Comparison of ENCODE assay signal across 1 cellular context in the genomic region with DNA sequence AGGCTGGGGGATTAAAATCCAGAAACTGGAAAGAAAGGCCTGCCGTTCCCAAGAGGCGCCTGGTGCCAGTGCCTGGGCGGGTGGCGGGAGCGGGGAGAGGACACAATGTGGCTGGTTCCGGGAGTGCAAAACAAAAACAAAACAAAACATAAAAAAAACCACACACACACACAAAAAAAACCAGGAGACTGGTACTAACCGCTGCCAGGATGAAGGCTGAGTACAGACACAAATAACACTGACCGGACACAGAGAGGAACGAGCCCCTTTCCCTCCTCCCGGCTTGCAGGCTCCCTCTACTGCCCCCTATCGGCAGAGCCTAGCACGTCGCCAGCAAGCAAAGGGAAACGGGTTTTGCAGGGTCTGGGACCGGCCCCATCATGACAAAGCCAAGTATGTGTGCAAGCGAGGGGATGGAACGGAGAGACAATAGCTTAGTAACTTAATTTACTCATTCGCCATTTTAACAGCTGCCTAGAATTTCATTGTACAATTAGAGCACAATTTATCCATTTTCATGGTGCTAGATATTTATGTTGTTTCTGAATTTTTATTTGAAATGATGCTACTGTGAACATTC.
TF ChIP-seq lines count a peak whose summit lies in the region.

No MANE protein-coding gene starts in this region.

TF ChIP-seq in HepG2, 621 proteins besides CTCF, POLR2A, EP300 and RAD21 (continued from another document and continues in another):
- TF ChIP-seq, protein P1, sequence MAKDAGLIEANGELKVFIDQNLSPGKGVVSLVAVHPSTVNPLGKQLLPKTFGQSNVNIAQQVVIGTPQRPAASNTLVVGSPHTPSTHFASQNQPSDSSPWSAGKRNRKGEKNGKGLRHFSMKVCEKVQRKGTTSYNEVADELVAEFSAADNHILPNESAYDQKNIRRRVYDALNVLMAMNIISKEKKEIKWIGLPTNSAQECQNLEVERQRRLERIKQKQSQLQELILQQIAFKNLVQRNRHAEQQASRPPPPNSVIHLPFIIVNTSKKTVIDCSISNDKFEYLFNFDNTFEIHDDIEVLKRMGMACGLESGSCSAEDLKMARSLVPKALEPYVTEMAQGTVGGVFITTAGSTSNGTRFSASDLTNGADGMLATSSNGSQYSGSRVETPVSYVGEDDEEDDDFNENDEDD (CRISPR knock-in tag; IDR thresholded peaks at IDR 0.05; ENCODE audit: borderline replicate concordance) = peak; percentile 21; the same call in 1 of the 2 replicates
- TF ChIP-seq ZSCAN21 (CRISPR knock-in tag; IDR thresholded peaks at IDR 0.05; ENCODE audit: borderline replicate concordance) (no peak), YY1 (IDR thresholded peaks at IDR 0.05; ENCODE audit: insufficient read depth, insufficient replicate concordance, low read depth, low read length) (peak; percentile 27), KLF11 (CRISPR knock-in tag; IDR thresholded peaks at IDR 0.05) (no peak), SIN3B (IDR thresholded peaks at IDR 0.05; ENCODE audit: low read length) (no peak), NCOA2 (CRISPR knock-in tag; IDR thresholded peaks at IDR 0.05) (no peak), HNRNPLL (IDR thresholded peaks at IDR 0.05; ENCODE audit: low read depth, low read length, poor library complexity, severe bottlenecking) (no peak), ZBTB20 (CRISPR knock-in tag; IDR thresholded peaks at IDR 0.05; ENCODE audit: borderline replicate concordance, low read depth) (no peak), ZNF674 (CRISPR knock-in tag; IDR thresholded peaks at IDR 0.05; ENCODE audit: low read depth) (no peak), SYNCRIP (IDR thresholded peaks at IDR 0.05; ENCODE audit: insufficient read depth, low read depth, low read length) (no peak), ZNF263 (CRISPR knock-in tag; IDR thresholded peaks at IDR 0.05) (peak; percentile 89), ZNF7 (CRISPR knock-in tag; IDR thresholded peaks at IDR 0.05) (peak; percentile 83), HMGA1 (CRISPR knock-in tag; conservative IDR thresholded peaks at IDR 0.05) (no peak), YEATS4 (CRISPR knock-in tag; IDR thresholded peaks at IDR 0.05; ENCODE audit: borderline replicate concordance) (0 out of 2 replicates have a peak, but pooled peaks have one; percentile 38), CBX1 (IDR thresholded peaks at IDR 0.05; ENCODE audit: low read depth) (peak; percentile 60), ZNF24 (IDR thresholded peaks at IDR 0.05) (no peak), NR2F2 (IDR thresholded peaks at IDR 0.05; ENCODE audit: borderline replicate concordance, low read depth) (no peak), STAG1 (CRISPR knock-in tag; IDR thresholded peaks at IDR 0.05) (peak; percentile 82), RBAK (CRISPR knock-in tag; IDR thresholded peaks at IDR 0.05) (no peak), RFXANK (CRISPR knock-in tag; IDR thresholded peaks at IDR 0.05) (no peak), HCFC1 (IDR thresholded peaks at IDR 0.05; ENCODE audit: low read depth, low read length) (no peak), BCL6 (CRISPR knock-in tag; IDR thresholded peaks at IDR 0.05) (no peak), ZNF569 (CRISPR knock-in tag; IDR thresholded peaks at IDR 0.05; ENCODE audit: borderline replicate concordance) (no peak), ZNF768 (CRISPR knock-in tag; IDR thresholded peaks at IDR 0.05) (no peak), TEAD3 (CRISPR knock-in tag; optimal IDR thresholded peaks at IDR 0.05; ENCODE audit: borderline replicate concordance) (peak; percentile 13), ZNF253 (CRISPR knock-in tag; IDR thresholded peaks at IDR 0.05; ENCODE audit: borderline replicate concordance) (no peak)
- TF ChIP-seq, protein P2, sequence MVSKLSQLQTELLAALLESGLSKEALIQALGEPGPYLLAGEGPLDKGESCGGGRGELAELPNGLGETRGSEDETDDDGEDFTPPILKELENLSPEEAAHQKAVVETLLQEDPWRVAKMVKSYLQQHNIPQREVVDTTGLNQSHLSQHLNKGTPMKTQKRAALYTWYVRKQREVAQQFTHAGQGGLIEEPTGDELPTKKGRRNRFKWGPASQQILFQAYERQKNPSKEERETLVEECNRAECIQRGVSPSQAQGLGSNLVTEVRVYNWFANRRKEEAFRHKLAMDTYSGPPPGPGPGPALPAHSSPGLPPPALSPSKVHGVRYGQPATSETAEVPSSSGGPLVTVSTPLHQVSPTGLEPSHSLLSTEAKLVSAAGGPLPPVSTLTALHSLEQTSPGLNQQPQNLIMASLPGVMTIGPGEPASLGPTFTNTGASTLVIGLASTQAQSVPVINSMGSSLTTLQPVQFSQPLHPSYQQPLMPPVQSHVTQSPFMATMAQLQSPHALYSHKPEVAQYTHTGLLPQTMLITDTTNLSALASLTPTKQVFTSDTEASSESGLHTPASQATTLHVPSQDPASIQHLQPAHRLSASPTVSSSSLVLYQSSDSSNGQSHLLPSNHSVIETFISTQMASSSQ (IDR thresholded peaks at IDR 0.05; ENCODE audit: low read depth) = no peak
- TF ChIP-seq, protein P2 (CRISPR knock-in tag; IDR thresholded peaks at IDR 0.05; ENCODE audit: borderline replicate concordance) = no peak
- TF ChIP-seq, protein P3, sequence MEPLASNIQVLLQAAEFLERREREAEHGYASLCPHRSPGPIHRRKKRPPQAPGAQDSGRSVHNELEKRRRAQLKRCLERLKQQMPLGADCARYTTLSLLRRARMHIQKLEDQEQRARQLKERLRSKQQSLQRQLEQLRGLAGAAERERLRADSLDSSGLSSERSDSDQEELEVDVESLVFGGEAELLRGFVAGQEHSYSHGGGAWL (CRISPR knock-in tag; IDR thresholded peaks at IDR 0.05) = no peak
- TF ChIP-seq, protein P4, sequence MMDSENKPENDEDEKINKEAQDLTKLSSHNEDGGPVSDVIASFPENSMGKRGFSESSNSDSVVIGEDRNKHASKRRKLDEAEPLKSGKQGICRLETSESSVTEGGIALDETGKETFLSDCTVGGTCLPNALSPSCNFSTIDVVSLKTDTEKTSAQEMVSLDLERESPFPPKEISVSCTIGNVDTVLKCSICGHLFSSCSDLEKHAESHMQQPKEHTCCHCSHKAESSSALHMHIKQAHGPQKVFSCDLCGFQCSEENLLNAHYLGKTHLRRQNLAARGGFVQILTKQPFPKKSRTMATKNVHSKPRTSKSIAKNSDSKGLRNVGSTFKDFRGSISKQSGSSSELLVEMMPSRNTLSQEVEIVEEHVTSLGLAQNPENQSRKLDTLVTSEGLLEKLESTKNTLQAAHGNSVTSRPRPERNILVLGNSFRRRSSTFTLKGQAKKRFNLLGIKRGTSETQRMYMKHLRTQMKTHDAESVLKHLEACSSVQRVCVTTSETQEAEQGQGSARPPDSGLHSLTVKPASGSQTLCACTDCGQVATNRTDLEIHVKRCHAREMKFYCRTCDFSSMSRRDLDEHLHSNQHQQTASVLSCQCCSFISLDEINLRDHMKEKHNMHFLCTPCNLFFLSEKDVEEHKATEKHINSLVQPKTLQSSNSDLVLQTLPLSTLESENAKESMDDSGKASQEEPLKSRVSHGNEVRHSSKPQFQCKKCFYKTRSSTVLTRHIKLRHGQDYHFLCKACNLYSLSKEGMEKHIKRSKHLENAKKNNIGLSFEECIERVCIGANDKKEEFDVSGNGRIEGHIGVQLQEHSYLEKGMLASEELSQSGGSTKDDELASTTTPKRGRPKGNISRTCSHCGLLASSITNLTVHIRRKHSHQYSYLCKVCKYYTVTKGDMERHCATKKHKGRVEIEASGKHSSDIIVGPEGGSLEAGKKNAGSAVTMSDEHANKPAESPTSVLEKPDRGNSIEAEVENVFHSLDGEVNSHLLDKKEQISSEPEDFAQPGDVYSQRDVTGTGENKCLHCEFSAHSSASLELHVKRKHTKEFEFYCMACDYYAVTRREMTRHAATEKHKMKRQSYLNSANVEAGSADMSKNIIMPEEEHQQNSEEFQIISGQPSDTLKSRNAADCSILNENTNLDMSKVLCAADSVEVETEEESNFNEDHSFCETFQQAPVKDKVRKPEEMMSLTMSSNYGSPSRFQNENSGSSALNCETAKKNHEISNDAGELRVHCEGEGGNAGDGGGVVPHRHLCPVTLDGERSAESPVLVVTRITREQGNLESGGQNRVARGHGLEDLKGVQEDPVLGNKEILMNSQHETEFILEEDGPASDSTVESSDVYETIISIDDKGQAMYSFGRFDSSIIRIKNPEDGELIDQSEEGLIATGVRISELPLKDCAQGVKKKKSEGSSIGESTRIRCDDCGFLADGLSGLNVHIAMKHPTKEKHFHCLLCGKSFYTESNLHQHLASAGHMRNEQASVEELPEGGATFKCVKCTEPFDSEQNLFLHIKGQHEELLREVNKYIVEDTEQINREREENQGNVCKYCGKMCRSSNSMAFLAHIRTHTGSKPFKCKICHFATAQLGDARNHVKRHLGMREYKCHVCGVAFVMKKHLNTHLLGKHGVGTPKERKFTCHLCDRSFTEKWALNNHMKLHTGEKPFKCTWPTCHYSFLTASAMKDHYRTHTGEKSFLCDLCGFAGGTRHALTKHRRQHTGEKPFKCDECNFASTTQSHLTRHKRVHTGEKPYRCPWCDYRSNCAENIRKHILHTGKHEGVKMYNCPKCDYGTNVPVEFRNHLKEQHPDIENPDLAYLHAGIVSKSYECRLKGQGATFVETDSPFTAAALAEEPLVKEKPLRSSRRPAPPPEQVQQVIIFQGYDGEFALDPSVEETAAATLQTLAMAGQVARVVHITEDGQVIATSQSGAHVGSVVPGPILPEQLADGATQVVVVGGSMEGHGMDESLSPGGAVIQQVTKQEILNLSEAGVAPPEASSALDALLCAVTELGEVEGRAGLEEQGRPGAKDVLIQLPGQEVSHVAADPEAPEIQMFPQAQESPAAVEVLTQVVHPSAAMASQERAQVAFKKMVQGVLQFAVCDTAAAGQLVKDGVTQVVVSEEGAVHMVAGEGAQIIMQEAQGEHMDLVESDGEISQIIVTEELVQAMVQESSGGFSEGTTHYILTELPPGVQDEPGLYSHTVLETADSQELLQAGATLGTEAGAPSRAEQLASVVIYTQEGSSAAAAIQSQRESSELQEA (CRISPR knock-in tag; IDR thresholded peaks at IDR 0.05; ENCODE audit: not compliant biosample characterization) = no peak
- TF ChIP-seq, protein P5, sequence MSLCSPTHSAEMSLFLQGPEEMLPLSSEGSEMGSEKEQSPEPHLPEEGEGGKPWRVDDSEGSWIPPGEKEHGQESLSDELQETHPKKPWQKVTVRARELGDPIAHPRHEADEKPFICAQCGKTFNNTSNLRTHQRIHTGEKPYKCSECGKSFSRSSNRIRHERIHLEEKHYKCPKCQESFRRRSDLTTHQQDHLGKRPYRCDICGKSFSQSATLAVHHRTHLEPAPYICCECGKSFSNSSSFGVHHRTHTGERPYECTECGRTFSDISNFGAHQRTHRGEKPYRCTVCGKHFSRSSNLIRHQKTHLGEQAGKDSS (CRISPR knock-in tag; IDR thresholded peaks at IDR 0.05; ENCODE audit: borderline replicate concordance, low read depth) = peak; percentile 31; the same call in 1 of the 2 replicates
- TF ChIP-seq, protein P6, sequence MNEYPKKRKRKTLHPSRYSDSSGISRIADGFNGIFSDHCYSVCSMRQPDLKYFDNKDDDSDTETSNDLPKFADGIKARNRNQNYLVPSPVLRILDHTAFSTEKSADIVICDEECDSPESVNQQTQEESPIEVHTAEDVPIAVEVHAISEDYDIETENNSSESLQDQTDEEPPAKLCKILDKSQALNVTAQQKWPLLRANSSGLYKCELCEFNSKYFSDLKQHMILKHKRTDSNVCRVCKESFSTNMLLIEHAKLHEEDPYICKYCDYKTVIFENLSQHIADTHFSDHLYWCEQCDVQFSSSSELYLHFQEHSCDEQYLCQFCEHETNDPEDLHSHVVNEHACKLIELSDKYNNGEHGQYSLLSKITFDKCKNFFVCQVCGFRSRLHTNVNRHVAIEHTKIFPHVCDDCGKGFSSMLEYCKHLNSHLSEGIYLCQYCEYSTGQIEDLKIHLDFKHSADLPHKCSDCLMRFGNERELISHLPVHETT (CRISPR knock-in tag; conservative IDR thresholded peaks at IDR 0.05) = no peak
- TF ChIP-seq, protein P7, sequence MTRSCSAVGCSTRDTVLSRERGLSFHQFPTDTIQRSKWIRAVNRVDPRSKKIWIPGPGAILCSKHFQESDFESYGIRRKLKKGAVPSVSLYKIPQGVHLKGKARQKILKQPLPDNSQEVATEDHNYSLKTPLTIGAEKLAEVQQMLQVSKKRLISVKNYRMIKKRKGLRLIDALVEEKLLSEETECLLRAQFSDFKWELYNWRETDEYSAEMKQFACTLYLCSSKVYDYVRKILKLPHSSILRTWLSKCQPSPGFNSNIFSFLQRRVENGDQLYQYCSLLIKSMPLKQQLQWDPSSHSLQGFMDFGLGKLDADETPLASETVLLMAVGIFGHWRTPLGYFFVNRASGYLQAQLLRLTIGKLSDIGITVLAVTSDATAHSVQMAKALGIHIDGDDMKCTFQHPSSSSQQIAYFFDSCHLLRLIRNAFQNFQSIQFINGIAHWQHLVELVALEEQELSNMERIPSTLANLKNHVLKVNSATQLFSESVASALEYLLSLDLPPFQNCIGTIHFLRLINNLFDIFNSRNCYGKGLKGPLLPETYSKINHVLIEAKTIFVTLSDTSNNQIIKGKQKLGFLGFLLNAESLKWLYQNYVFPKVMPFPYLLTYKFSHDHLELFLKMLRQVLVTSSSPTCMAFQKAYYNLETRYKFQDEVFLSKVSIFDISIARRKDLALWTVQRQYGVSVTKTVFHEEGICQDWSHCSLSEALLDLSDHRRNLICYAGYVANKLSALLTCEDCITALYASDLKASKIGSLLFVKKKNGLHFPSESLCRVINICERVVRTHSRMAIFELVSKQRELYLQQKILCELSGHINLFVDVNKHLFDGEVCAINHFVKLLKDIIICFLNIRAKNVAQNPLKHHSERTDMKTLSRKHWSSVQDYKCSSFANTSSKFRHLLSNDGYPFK (CRISPR knock-in tag; IDR thresholded peaks at IDR 0.05; ENCODE audit: borderline replicate concordance) = no peak
- TF ChIP-seq, protein P8, sequence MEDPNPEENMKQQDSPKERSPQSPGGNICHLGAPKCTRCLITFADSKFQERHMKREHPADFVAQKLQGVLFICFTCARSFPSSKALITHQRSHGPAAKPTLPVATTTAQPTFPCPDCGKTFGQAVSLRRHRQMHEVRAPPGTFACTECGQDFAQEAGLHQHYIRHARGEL (CRISPR knock-in tag; IDR thresholded peaks at IDR 0.05) = no peak
- TF ChIP-seq, protein P9, sequence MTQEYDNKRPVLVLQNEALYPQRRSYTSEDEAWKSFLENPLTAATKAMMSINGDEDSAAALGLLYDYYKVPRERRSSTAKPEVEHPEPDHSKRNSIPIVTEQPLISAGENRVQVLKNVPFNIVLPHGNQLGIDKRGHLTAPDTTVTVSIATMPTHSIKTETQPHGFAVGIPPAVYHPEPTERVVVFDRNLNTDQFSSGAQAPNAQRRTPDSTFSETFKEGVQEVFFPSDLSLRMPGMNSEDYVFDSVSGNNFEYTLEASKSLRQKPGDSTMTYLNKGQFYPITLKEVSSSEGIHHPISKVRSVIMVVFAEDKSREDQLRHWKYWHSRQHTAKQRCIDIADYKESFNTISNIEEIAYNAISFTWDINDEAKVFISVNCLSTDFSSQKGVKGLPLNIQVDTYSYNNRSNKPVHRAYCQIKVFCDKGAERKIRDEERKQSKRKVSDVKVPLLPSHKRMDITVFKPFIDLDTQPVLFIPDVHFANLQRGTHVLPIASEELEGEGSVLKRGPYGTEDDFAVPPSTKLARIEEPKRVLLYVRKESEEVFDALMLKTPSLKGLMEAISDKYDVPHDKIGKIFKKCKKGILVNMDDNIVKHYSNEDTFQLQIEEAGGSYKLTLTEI (CRISPR knock-in tag; conservative IDR thresholded peaks at IDR 0.05) = no peak
